20 cellular contexts compared by ENCODE assay signal in the genomic region with DNA sequence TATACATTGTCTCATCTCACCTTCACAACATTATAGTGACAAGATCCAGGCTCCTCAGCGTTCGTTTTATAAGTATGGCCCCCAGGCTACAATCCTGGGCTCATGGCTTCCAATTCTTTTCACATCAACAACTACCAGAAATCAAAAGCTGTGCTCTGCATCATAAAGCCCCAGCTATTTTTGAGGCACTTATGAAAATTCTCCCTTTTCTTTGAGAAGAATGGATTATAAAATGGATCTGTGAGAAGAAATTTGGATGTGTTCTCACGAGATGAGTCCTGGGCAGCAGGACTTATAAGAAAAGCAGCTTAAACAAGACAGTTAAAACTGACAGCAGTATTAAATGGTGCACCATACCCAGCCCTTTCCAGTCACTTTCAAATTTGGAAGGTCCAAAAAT.
DNase-seq lines count a peak whose midpoint lies in the region; ATAC-seq and FAIRE-seq lines count a peak whose summit lies in the region.
"Had no signal": no experiment of that assay in that cellular context is flagged by ENCODE, and none has a peak within 500 bp of the region (broad histone marks: within the 10 kb centered on the region; RNA-seq: fewer than 3 reads in every experiment).

No MANE protein-coding gene starts in this region.

- H3K27me3 Mint-ChIP-seq in activated CD8-positive, alpha-beta memory T cell treated with anti-CD3 and anti-CD28 coated beads, Interleukin-2, amount 10 ng/mL, durations not matched to agents 7 days and 5 days, result no peaks in the 10 kb centered on the region
- no peaks in the 10 kb centered on the region for H3K27me3 Mint-ChIP-seq in CD4-positive, alpha-beta memory T cell
- H3K27me3 Mint-ChIP-seq in T-helper 17 cell, result no peaks in the 10 kb centered on the region
- peaks cover 2 to 10% (median 4%) of the 10 kb centered on the region in 3 donors for H3K27me3 Mint-ChIP-seq in immature natural killer cell (ENCODE audit: low read depth in 3 of 3)

- no peaks in the 10 kb centered on the region for H3K4me1 ChIP-seq in CD4-positive, alpha-beta memory T cell (ENCODE audit: insufficient read depth, low read length)
- H3K4me1 ChIP-seq: BLaER1 had no signal

- FAIRE-seq in GM19239 (lab: Jason Lieb, UNC), result no peak
- FAIRE-seq: GM18507, H54 had no signal

- H3K9me3 ChIP-seq in CD4-positive, alpha-beta memory T cell (ENCODE audit: control insufficient read depth in 1 of 2, low read length in 2 of 2), result no peaks in the 10 kb centered on the region
- H3K9me3 ChIP-seq in T-helper 17 cell (ENCODE audit: control insufficient read depth, low read length, poor library complexity, severe bottlenecking), result no peaks in the 10 kb centered on the region
- H3K9me3 ChIP-seq: BLaER1 had no signal

- no peak for DNase-seq in activated CD8-positive, alpha-beta memory T cell treated with anti-CD3 and anti-CD28 coated beads, Interleukin-2, amount 10 ng/mL, durations not matched to agents 7 days and 5 days
- no peak for DNase-seq in activated CD8-positive, alpha-beta memory T cell treated with anti-CD3 and anti-CD28 coated beads, Interleukin-2, amount 50 U/mL, for 4 hours
- DNase-seq in CD4-positive, alpha-beta memory T cell, result no peak
- DNase-seq in T-helper 17 cell (no peak), immature natural killer cell (no peak), NCI-H1092 treated with DMSO at 0.1 percent for 48 hours (lab: John Stamatoyannopoulos, UW) (no peak), GM19239 (ENCODE audit: insufficient read length, low spot score) (no peak)
- DNase-seq: 8988T; CD8-positive, alpha-beta T cell; DMS 273 treated with DMSO at 0.1 percent for 48 hours; DMS79; GDM1; HFFc6 had no signal

- no peaks in the 10 kb centered on the region for H3K27me3 ChIP-seq in CD4-positive, alpha-beta memory T cell (ENCODE audit: insufficient read depth, low read length)
- H3K27me3 ChIP-seq: BLaER1 had no signal

- no peaks in the 10 kb centered on the region for H3K9me3 Mint-ChIP-seq in activated CD8-positive, alpha-beta memory T cell treated with anti-CD3 and anti-CD28 coated beads, Interleukin-2, amount 10 ng/mL, durations not matched to agents 7 days and 5 days (ENCODE audit: low read depth)
- no peaks in the 10 kb centered on the region for H3K9me3 Mint-ChIP-seq in CD4-positive, alpha-beta memory T cell
- no peaks in the 10 kb centered on the region for H3K9me3 Mint-ChIP-seq in immature natural killer cell
- H3K9me3 Mint-ChIP-seq: CD8-positive, alpha-beta T cell; GM23338; HFFc6 had no signal

- no peak overlapping the region for H3K4me3 Mint-ChIP-seq in activated CD8-positive, alpha-beta memory T cell treated with anti-CD3 and anti-CD28 coated beads, Interleukin-2, amount 10 ng/mL, durations not matched to agents 7 days and 5 days
- no peak overlapping the region for H3K4me3 Mint-ChIP-seq in CD4-positive, alpha-beta memory T cell
- H3K4me3 Mint-ChIP-seq in T-helper 17 cell (no peak overlapping the region), immature natural killer cell (no peak overlapping the region)
- H3K4me3 Mint-ChIP-seq: CD14-positive monocyte; CD8-positive, alpha-beta T cell; GM23338; HFFc6 had no signal

- POLR2A ChIA-PET in CD4-positive, alpha-beta memory T cell (lab: Charles Lee; ENCODE audit: partially characterized antibody), result no interaction called here

- no peak for ATAC-seq in activated CD8-positive, alpha-beta memory T cell treated with anti-CD3 and anti-CD28 coated beads, Interleukin-2, amount 10 ng/mL, durations not matched to agents 7 days and 5 days
- ATAC-seq in T-helper 17 cell (no peak), HG03521 (IDR thresholded peaks at IDR 0.05; ENCODE audit: unreplicated experiment) (no peak)
- ATAC-seq: CD8-positive, alpha-beta T cell; GM23338; HCT116 had no signal

- H3K36me3 Mint-ChIP-seq in activated CD8-positive, alpha-beta memory T cell treated with anti-CD3 and anti-CD28 coated beads, Interleukin-2, amount 10 ng/mL, durations not matched to agents 7 days and 5 days, result peaks cover 37% of the 10 kb centered on the region
- peaks cover 43 to 91% of the 10 kb centered on the region in 2 donors for H3K36me3 Mint-ChIP-seq in CD4-positive, alpha-beta memory T cell
- no peaks in the 10 kb centered on the region for H3K36me3 Mint-ChIP-seq in T-helper 17 cell (ENCODE audit: low read depth)
- H3K36me3 Mint-ChIP-seq in immature natural killer cell, result peaks cover 11 to 51% (median 27%) of the 10 kb centered on the region in 3 donors

- CTCF ChIA-PET in activated CD8-positive, alpha-beta memory T cell treated with anti-CD3 and anti-CD28 coated beads, Interleukin-2, amount 10 ng/mL, durations not matched to agents 7 days and 5 days (lab: Charles Lee), result interaction anchor here (0.9 to 1.9 kb wide), 2 partner anchors 9 to 21 kb away, joined by 3 to 5 read pairs; no protein-coding TSS in a partner anchor
- CTCF ChIA-PET in CD4-positive, alpha-beta memory T cell (lab: Charles Lee; ENCODE audit: partially characterized antibody), result interaction anchor here (1.0 to 2.2 kb wide), 6 partner anchors 16 to 419 kb away, joined by 3 to 5 read pairs (median 4); no protein-coding TSS in a partner anchor

- no peak overlapping the region for H3K4me3 ChIP-seq in CD4-positive, alpha-beta memory T cell (ENCODE audit: low read length in 2 of 2)
- H3K4me3 ChIP-seq: BLaER1, GM23338 had no signal

- no peaks in the 10 kb centered on the region for H3K4me1 Mint-ChIP-seq in activated CD8-positive, alpha-beta memory T cell treated with anti-CD3 and anti-CD28 coated beads, Interleukin-2, amount 10 ng/mL, durations not matched to agents 7 days and 5 days
- peaks cover 0 to 1% (median 0%) of the 10 kb centered on the region in 4 donors for H3K4me1 Mint-ChIP-seq in CD4-positive, alpha-beta memory T cell
- peaks cover 4% of the 10 kb centered on the region for H3K4me1 Mint-ChIP-seq in T-helper 17 cell
- peaks cover 1 to 13% of the 10 kb centered on the region in 2 donors for H3K4me1 Mint-ChIP-seq in immature natural killer cell

- H3K27ac Mint-ChIP-seq in activated CD8-positive, alpha-beta memory T cell treated with anti-CD3 and anti-CD28 coated beads, Interleukin-2, amount 10 ng/mL, durations not matched to agents 7 days and 5 days, result peak overlapping the region; percentile 0
- peak overlapping the region in 5 of 7 donors; percentile 16 to 77 (median 36) for H3K27ac Mint-ChIP-seq in CD4-positive, alpha-beta memory T cell
- H3K27ac Mint-ChIP-seq in T-helper 17 cell (peak overlapping the region; percentile 41), immature natural killer cell (peak overlapping the region in 4 of 6 donors; percentile 26 to 61 (median 56))
- H3K27ac Mint-ChIP-seq: GM23338, HFFc6 had no signal

- intact Hi-C loops in CD4-positive, alpha-beta memory T cell (cut with micrococcal nuclease), result no loop called here

- H3K27ac ChIP-seq in CD4-positive, alpha-beta memory T cell (ENCODE audit: low read depth, low read length), result no peak overlapping the region
- H3K27ac ChIP-seq: BLaER1 had no signal

- H3K36me3 ChIP-seq in CD4-positive, alpha-beta memory T cell (ENCODE audit: insufficient read depth, low read length), result peaks cover 59% of the 10 kb centered on the region

Comparison
In these comparisons a context has a peak if more than half of its experiments do, and no peak if none do; other contexts are left out.
1. H3K27ac Mint-ChIP-seq: peak in every context shown above with its lines; median percentile 56 in immature natural killer cell; 41 in T-helper 17 cell; 36 in CD4-positive, alpha-beta memory T cell; 0 in activated CD8-positive, alpha-beta memory T cell treated with anti-CD3 and anti-CD28 coated beads, Interleukin-2, amount 10 ng/mL, durations not matched to agents 7 days and 5 days.